28 cellular contexts compared by ENCODE assay signal in the genomic region with DNA sequence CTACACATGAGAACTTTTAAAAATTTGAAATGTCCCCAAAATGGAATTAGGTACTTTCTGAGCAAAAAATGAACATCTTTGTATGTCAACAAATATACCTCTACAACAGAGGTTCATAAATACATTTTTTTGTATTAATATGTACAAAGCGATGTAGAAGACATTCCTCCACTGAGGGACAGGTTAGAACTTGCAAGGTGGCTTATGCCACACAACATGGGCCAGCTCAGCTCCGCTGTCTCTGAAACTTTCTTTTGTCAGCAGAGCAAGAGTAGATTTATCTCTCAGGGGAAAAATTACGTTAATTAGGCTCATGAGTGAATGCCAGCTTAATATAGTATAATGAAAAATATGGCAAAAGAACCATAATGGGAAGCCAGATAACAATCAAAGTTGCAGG.
"Had no signal": no experiment of that assay in that cellular context is flagged by ENCODE, and none has a peak within 500 bp of the region (broad histone marks: within the 10 kb centered on the region; RNA-seq: fewer than 3 reads in every experiment).

No MANE protein-coding gene starts in this region.

- H3K4me2 ChIP-seq: neural progenitor cell, smooth muscle cell had no signal

- H3K4me1 ChIP-seq: parathyroid adenoma, right lobe of liver, spleen, stomach, thyroid gland, tibial nerve, upper lobe of left lung, vagina had no signal

- H3K4me1 Mint-ChIP-seq: natural killer cell, neural progenitor cell had no signal

- H3K9me3 Mint-ChIP-seq: natural killer cell; nephron; neural progenitor cell; stimulated activated memory B cell treated with anti-CD40 and anti-IgM and Interleukin-4, amounts not matched to agents 10 μg/mL and 1 μg/mL and 100 μg/mL, for 72 hours; stimulated activated naive CD8-positive, alpha-beta T cell treated with anti-CD3 and anti-CD28 coated beads, Interleukin-15, Interleukin-2, amounts not matched to agents 100 ng/mL and 50 ng/mL, for 24 hours had no signal

- H3K36me3 ChIP-seq: neural progenitor cell, ovary, right lobe of liver, spleen, stomach, thoracic aorta, thyroid gland, tibial nerve, upper lobe of left lung, vagina had no signal

- DNase-seq: natural killer cell; occipital lobe; ovary; psoas muscle; right cardiac atrium; right lobe of liver; stimulated activated CD4-positive, alpha-beta T cell treated with anti-CD3 and anti-CD28 coated beads, Interleukin-12 subunit alpha, Interleukin-12 subunit beta, amount 100 ng/mL, for 4 hours; stimulated activated CD4-positive, alpha-beta T cell treated with anti-CD3 and anti-CD28 coated beads, Interleukin-1b, Interleukin-23, amount 100 ng/mL, for 48 hours; stimulated activated CD4-positive, alpha-beta T cell treated with anti-CD3 and anti-CD28 coated beads, Interleukin-4, amount 100 ng/mL, for 1 hour; stimulated activated CD4-positive, alpha-beta T cell treated with anti-CD3 and anti-CD28 coated beads, Interleukin-4, amount 100 ng/mL, for 4 hours; stimulated activated CD8-positive, alpha-beta memory T cell treated with anti-CD3 and anti-CD28 coated beads, Interleukin-4, amount 100 ng/mL, for 48 hours; stimulated activated naive CD4-positive, alpha-beta T cell treated with Interleukin-2 at 50 U/mL for 16 hours; stomach; thyroid gland; trophoblast cell; upper lobe of left lung had no signal

- H3K9ac ChIP-seq: neural progenitor cell, parathyroid adenoma had no signal

- H3K9me3 ChIP-seq: ovary, psoas muscle, right lobe of liver, spleen, stomach, thoracic aorta, thyroid gland, tibial nerve, upper lobe of left lung, vagina had no signal

- H3K79me2 ChIP-seq: parathyroid adenoma had no signal

- ATAC-seq: natural killer cell; psoas muscle; right cardiac atrium; right lobe of liver; stimulated activated memory B cell treated with anti-CD40 and anti-IgM and Interleukin-4, amounts not matched to agents 10 μg/mL and 1 μg/mL and 100 μg/mL, for 72 hours had no signal

- H3K4me3 ChIP-seq: neural progenitor cell, ovary, psoas muscle, right lobe of liver, skin epidermis, smooth muscle cell, spleen, stomach, thoracic aorta, thyroid gland, tibial nerve, upper lobe of left lung, vagina had no signal

- H3K27ac Mint-ChIP-seq: natural killer cell; nephron; neural progenitor cell; progenitor cell of endocrine pancreas; stimulated activated memory B cell treated with anti-CD40 and anti-IgM and Interleukin-4, amounts not matched to agents 10 μg/mL and 1 μg/mL and 100 μg/mL, for 72 hours; stimulated activated naive CD8-positive, alpha-beta T cell treated with anti-CD3 and anti-CD28 coated beads, Interleukin-15, Interleukin-2, amounts not matched to agents 100 ng/mL and 50 ng/mL, for 24 hours had no signal

- H3K27ac ChIP-seq: neural progenitor cell, ovary, parathyroid adenoma, psoas muscle, right lobe of liver, skin epidermis, spleen, stomach, thoracic aorta, thyroid gland, tibial nerve, upper lobe of left lung, vagina had no signal

- H3K27me3 ChIP-seq: ovary, right lobe of liver, thyroid gland, tibial nerve, upper lobe of left lung, vagina had no signal

- H3K4me3 Mint-ChIP-seq: natural killer cell; nephron; neural progenitor cell; stimulated activated memory B cell treated with anti-CD40 and anti-IgM and Interleukin-4, amounts not matched to agents 10 μg/mL and 1 μg/mL and 100 μg/mL, for 72 hours; stimulated activated naive CD8-positive, alpha-beta T cell treated with anti-CD3 and anti-CD28 coated beads, Interleukin-15, Interleukin-2, amounts not matched to agents 100 ng/mL and 50 ng/mL, for 24 hours had no signal

- H2AFZ ChIP-seq: neural progenitor cell, parathyroid adenoma had no signal

- H3K36me3 Mint-ChIP-seq: natural killer cell; neural progenitor cell; stimulated activated memory B cell treated with anti-CD40 and anti-IgM and Interleukin-4, amounts not matched to agents 10 μg/mL and 1 μg/mL and 100 μg/mL, for 72 hours had no signal
